Comparison of ENCODE assay signal across 18 cellular contexts in the genomic region with DNA sequence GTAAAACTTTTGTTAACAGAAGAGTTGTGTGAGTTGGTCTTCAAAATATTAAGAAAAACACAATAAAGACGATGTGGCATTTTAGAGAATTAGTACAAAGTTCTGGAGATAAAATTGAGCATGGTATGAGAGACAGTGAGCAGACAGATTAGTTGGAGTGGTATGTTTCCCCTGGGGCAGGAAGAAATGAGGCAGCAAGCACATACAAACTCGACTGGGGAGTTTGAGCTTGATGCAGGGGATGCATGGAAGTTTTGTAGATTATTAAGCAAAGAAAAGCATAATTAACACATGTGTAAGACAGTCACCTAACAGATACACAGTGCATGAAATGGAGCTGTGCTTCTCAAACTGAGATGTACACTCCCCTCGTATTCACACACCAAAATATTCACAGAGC. TPM values are rescaled to one million over a fixed set of nuclear protein-coding genes. Genes with fewer than 3 reads are reported as not detected.
DNase-seq lines count a peak whose midpoint lies in the region; ATAC-seq, FAIRE-seq and TF ChIP-seq lines count a peak whose summit lies in the region.
"Had no signal": no experiment of that assay in that cellular context is flagged by ENCODE, and none has a peak within 500 bp of the region (broad histone marks: within the 10 kb centered on the region; RNA-seq: fewer than 3 reads in every experiment).

No MANE protein-coding gene starts in this region.

- no peaks in the 10 kb centered on the region for H3K9me1 ChIP-seq in K562 (ENCODE audit: control insufficient read depth, insufficient read depth, low read length)

- peaks cover 3% of the 10 kb centered on the region for H3K9me3 Mint-ChIP-seq in activated T-cell treated with anti-CD3 and anti-CD28 coated beads, Interleukin-2, amount 50 U/mL, for 4 hours

- TF ChIP-seq POLR2A in GM12891 (IDR thresholded peaks at IDR 0.05; ENCODE audit: low read depth, low read length) = no peak
- TF ChIP-seq POLR2A in K562 (conservative IDR thresholded peaks at IDR 0.05) = no peak

- no peaks in the 10 kb centered on the region for H3K9me2 ChIP-seq in Karpas-422 (replicated peaks; ENCODE audit: insufficient read depth, low read length)

- no peaks in the 10 kb centered on the region for H3K36me3 Mint-ChIP-seq in activated T-cell treated with anti-CD3 and anti-CD28 coated beads, Interleukin-2, amount 50 U/mL, for 4 hours (ENCODE audit: insufficient read depth)
- H3K36me3 Mint-ChIP-seq: CD4-positive, alpha-beta memory T cell had no signal

- H3K9me3 ChIP-seq in Karpas-422 (ENCODE audit: low read length) = no peaks in the 10 kb centered on the region
- H3K9me3 ChIP-seq in K562 (replicated peaks; ENCODE audit: control insufficient read depth, insufficient read depth, low read depth, low read length) = no peaks in the 10 kb centered on the region
- H3K9me3 ChIP-seq in small intestine (ENCODE audit: control insufficient read depth, low read depth) = no peaks in the 10 kb centered on the region
- H3K9me3 ChIP-seq: A549, BE2C had no signal

- no peak for DNase-seq in activated T-cell treated with anti-CD3 and anti-CD28 coated beads, Interleukin-2, amount 50 U/mL, for 4 hours
- DNase-seq in activated T-cell treated with anti-CD3 and anti-CD28 coated beads, Interleukin-2, amount 50 U/mL, for 1 hour = no peak
- DNase-seq in GM12891 (ENCODE audit: insufficient read length, low spot score) (no peak), Karpas-422 (no peak), K562 (ENCODE audit: extremely low read depth in 1 of 4, low spot score in 3 of 4) (no peak), small intestine (no peak)
- DNase-seq: BE2C; CD4-positive, alpha-beta memory T cell; DMS79; H7 had no signal

- no peak for TF ChIP-seq CTCF in K562 (IDR thresholded peaks at IDR 0.05 in 2 of 3, conservative IDR thresholded peaks at IDR 0.05 in 1 of 3; ENCODE audit: insufficient read depth in 2 of 3, low read depth in 1 of 3, low read length in 3 of 3)

- no TSS peak for BruUV-seq in K562 (replicated peaks; lab: Mats Ljungman, UMichigan)

- H3K27me3 ChIP-seq in Karpas-422 (ENCODE audit: low read length) (no peaks in the 10 kb centered on the region), K562 (ENCODE audit: control insufficient read depth in 2 of 2, insufficient read depth in 2 of 2, low read length in 2 of 2) (peaks cover 0 to 4% of the 10 kb centered on the region in 2 experiments; a peak in 2 of 5 replicates), small intestine (ENCODE audit: control insufficient read depth in 2 of 2, insufficient read depth in 2 of 2, low read length in 2 of 2) (peaks cover 0 to 2% of the 10 kb centered on the region in 2 donors)
- H3K27me3 ChIP-seq: BE2C had no signal

- POLR2A ChIA-PET in K562 (lab: Yijun Ruan, JAX) = no interaction called here

- H3K79me2 ChIP-seq in Karpas-422 (ENCODE audit: low read length) (no peaks in the 10 kb centered on the region), K562 (ENCODE audit: control insufficient read depth, insufficient read depth, low read length) (no peaks in the 10 kb centered on the region)

- ATAC-seq in activated T-cell treated with anti-CD3 and anti-CD28 coated beads, Interleukin-2, amount 50 U/mL, for 4 hours = no peak
- ATAC-seq in K562 = no peak
- ATAC-seq in esophagus mucosa = no peak
- ATAC-seq: A549, GM12878, GM23338 had no signal

- H3K4me1 ChIP-seq in Karpas-422 (ENCODE audit: low read length) (peaks cover 7% of the 10 kb centered on the region), K562 (replicated peaks in 1 of 2; ENCODE audit: control insufficient read depth in 2 of 2, insufficient read depth in 2 of 2, low read length in 2 of 2) (no peaks in the 10 kb centered on the region), small intestine (ENCODE audit: control insufficient read depth in 2 of 2, insufficient read depth in 1 of 2, low read depth in 1 of 2, low read length in 1 of 2) (no peaks in the 10 kb centered on the region)
- H3K4me1 ChIP-seq: A549, BE2C had no signal

- TF ChIP-seq RAD21 in K562 (CRISPR knock-in tag; conservative IDR thresholded peaks at IDR 0.05 in 1 of 2, IDR thresholded peaks at IDR 0.05 in 1 of 2) = no peak

- H3K9ac ChIP-seq in Karpas-422 (ENCODE audit: low read length) = no peak overlapping the region
- no peak overlapping the region for H3K9ac ChIP-seq in K562 (ENCODE audit: insufficient read depth in 1 of 2, low read depth in 2 of 2, low read length in 2 of 2)

- H4K20me1 ChIP-seq in Karpas-422 (ENCODE audit: insufficient read depth, low read depth, low read length) = no peaks in the 10 kb centered on the region
- no peaks in the 10 kb centered on the region for H4K20me1 ChIP-seq in K562 (replicated peaks; ENCODE audit: control insufficient read depth, insufficient read depth, low read length)

- no peak for TF ChIP-seq EP300 in K562 (IDR thresholded peaks at IDR 0.05; ENCODE audit: low read length)

- no peaks in the 10 kb centered on the region for H3K36me3 ChIP-seq in Karpas-422 (ENCODE audit: insufficient read depth, low read length)
- H3K36me3 ChIP-seq in K562 (ENCODE audit: control insufficient read depth, insufficient read depth, low read length) = no peaks in the 10 kb centered on the region
- H3K36me3 ChIP-seq in small intestine (ENCODE audit: control insufficient read depth in 2 of 2, insufficient read depth in 2 of 2, low read length in 2 of 2) = no peaks in the 10 kb centered on the region
- H3K36me3 ChIP-seq: BE2C had no signal

- H3K4me3 ChIP-seq in Karpas-422 (ENCODE audit: low read length) (no peak overlapping the region), K562 (no peak overlapping the region), small intestine (ENCODE audit: low read depth in 1 of 2, low read length in 2 of 2) (no peak overlapping the region)
- H3K4me3 ChIP-seq: A549, GM12878, GM23338 had no signal

- H2AFZ ChIP-seq in Karpas-422 (ENCODE audit: low read length) = peak overlapping the region; percentile 30; the same call in 1 of the 2 replicates
- H2AFZ ChIP-seq in K562 (ENCODE audit: low read depth, low read length) = peak overlapping the region; percentile 30

- H3K27ac ChIP-seq in Karpas-422 (ENCODE audit: low read length) (no peak overlapping the region), K562 (ENCODE audit: extremely low read depth, low read depth, low read length) (no peak overlapping the region), small intestine (ENCODE audit: low read depth in 1 of 2, low read length in 1 of 2) (no peak overlapping the region)
- H3K27ac ChIP-seq: A549, C4-2B, HL-60 had no signal

- no peaks in the 10 kb centered on the region for H3K27me3 Mint-ChIP-seq in activated T-cell treated with anti-CD3 and anti-CD28 coated beads, Interleukin-2, amount 50 U/mL, for 4 hours (ENCODE audit: low read depth)

- intact Hi-C loops in K562 (cut with micrococcal nuclease) = no loop called here

- peaks cover 36% of the 10 kb centered on the region for H3K4me1 Mint-ChIP-seq in activated T-cell treated with anti-CD3 and anti-CD28 coated beads, Interleukin-2, amount 50 U/mL, for 4 hours (ENCODE audit: low read depth)

- H3K4me3 Mint-ChIP-seq in activated T-cell treated with anti-CD3 and anti-CD28 coated beads, Interleukin-2, amount 50 U/mL, for 4 hours = peak overlapping the region; percentile 41
- H3K4me3 Mint-ChIP-seq: CD4-positive, alpha-beta memory T cell; GM23338 had no signal

- in situ Hi-C loops in K562 (cut with MboI) = no loop called here

- WGBS in K562 (ENCODE audit: insufficient coverage, low coverage, missing lambda C conversion rate) = 5% methylated on average over 3 of the region's 3 CpGs
- WGBS in small intestine, 3 donors = 44 to 61% (median 53%) methylated on average over 3 of the region's 3 CpGs

- H3K4me2 ChIP-seq in Karpas-422 (ENCODE audit: low read depth, low read length, poor library complexity, severe bottlenecking) = no peak overlapping the region
- no peak overlapping the region for H3K4me2 ChIP-seq in K562 (ENCODE audit: insufficient read depth, low read length)
- H3K4me2 ChIP-seq: A549, GM23338 had no signal

- FAIRE-seq in GM12891 (lab: Jason Lieb, UNC) (peak; percentile 41), K562 (lab: Jason Lieb, UNC) (peak; percentile 59), small intestine (lab: Jason Lieb, UNC) (no peak)
- FAIRE-seq: A549, GM12878 had no signal

- CTCF ChIA-PET in K562 (lab: Yijun Ruan, JAX; ENCODE audit: low intra/inter-chr PET ratio) = no interaction called here

TF ChIP-seq in GM12891, 5 proteins besides CTCF, POLR2A, EP300 and RAD21 (continues in another document):
- TF ChIP-seq SPI1 (IDR thresholded peaks at IDR 0.05; ENCODE audit: low read depth, low read length) (no peak), PAX5 (IDR thresholded peaks at IDR 0.05; ENCODE audit: insufficient read depth, low read length, severe bottlenecking) (no peak), POLR2AphosphoS5 (IDR thresholded peaks at IDR 0.05; ENCODE audit: low read depth, low read length) (no peak)

TF ChIP-seq in K562, 482 proteins besides CTCF, POLR2A, EP300 and RAD21 (continues in another document):
- no peak for TF ChIP-seq SIN3B (IDR thresholded peaks at IDR 0.05; ENCODE audit: low read depth)

RNA-seq across cellular contexts. Expression of gene IL2, which starts 58.1 kb away (rescaled TPM):
- 1,000 to 10,000 TPM; 1,317 to 3,324 (median 1,394) TPM for total RNA-seq in activated T-cell treated with anti-CD3 and anti-CD28 coated beads, Interleukin-2, amount 50 U/mL, for 4 hours
- not detected for polyA plus RNA-seq in GM12891 (2012; ENCODE audit: low read depth, missing spikeins)
- not detected in 2 replicates for total RNA-seq in Karpas-422 (2014; rRNA removed; shearing (Covaris generic); ENCODE audit: low replicate concordance)
- not detected in 2 replicates for total RNA-seq in K562 (2011; cell fraction: chromatin; rRNA removed; ENCODE audit: low replicate concordance)
- not detected in 2 replicates for total RNA-seq in K562 (2011; cell fraction: nucleolus; rRNA removed)
- total RNA-seq in K562 (2011; cell fraction: nucleoplasm; rRNA removed) = not detected in 2 replicates
- not detected in 2 replicates for total RNA-seq in K562 (2014; rRNA removed)
- not detected in 2 replicates for total RNA-seq in K562 (2014; rRNA removed; fragmentation: Illumina TruSeq; extraction: Trizol)
- total RNA-seq in K562 (2015; rRNA removed; fragmentation: Illumina TruSeq; extraction: Trizol) = not detected in 2 replicates
- total RNA-seq in K562 (2021) = 0.89 and 1.6 TPM in 2 replicates
- not detected in 2 replicates for polyA plus RNA-seq in K562 (2011; rRNA removed)
- polyA plus RNA-seq in K562 (2011; cell fraction: cytosol; rRNA removed) = not detected in 2 replicates
- not detected in 2 replicates for polyA plus RNA-seq in K562 (2011; cell fraction: nucleus; rRNA removed)
- not detected in 2 replicates for polyA plus RNA-seq in K562 (2012)
- polyA plus RNA-seq in K562 (2014; fragmentation: Illumina TruSeq; extraction: Trizol) = not detected in 2 replicates
- polyA plus RNA-seq in K562 (2014; fragmentation: Nextera tagmentation; extraction: Ambion mirVana) = under 1 TPM in 1 of 2 experiments, not detected in 1; 0.11 TPM
- polyA plus RNA-seq in K562 (2014; rRNA removed) = not detected in 2 replicates
- polyA minus RNA-seq in K562 (2011; rRNA and poly(A)+ RNA removed) = not detected in 2 replicates
- not detected in 2 replicates for polyA minus RNA-seq in K562 (2011; cell fraction: cytosol; rRNA and poly(A)+ RNA removed)
- polyA minus RNA-seq in K562 (2011; cell fraction: nucleus; rRNA and poly(A)+ RNA removed) = not detected in 2 replicates
- polyA plus RNA-seq in small intestine = under 1 TPM in 1 of 3 donors, not detected in 2; 0.21 TPM
- not detected for total RNA-seq in esophagus mucosa
- total RNA-seq: G401, GM23338, H7 had no signal
- polyA plus RNA-seq: A549, AG04450, GM12878, GM23338 had no signal

Comparison
In these comparisons a context has a peak if more than half of its experiments do, and no peak if none do; other contexts are left out.
1. RNA of gene IL2, which starts 58.1 kb away (total RNA-seq): 1,317 to 3,324 TPM in activated T-cell treated with anti-CD3 and anti-CD28 coated beads, Interleukin-2, amount 50 U/mL, for 4 hours; 0.89 to 1.6 TPM in K562, not detected in Karpas-422 and not detected in esophagus mucosa (single experiment); every median in the first group is over 100 times any median in the second.